Comparison of ENCODE assay signal across 8 cellular contexts in genomic region chr7:97145068-97145467, GRCh38. TPM values are rescaled to one million over a fixed set of nuclear protein-coding genes. Genes with fewer than 3 reads are reported as not detected.
DNase-seq lines count a peak whose midpoint lies in the region; ATAC-seq and TF ChIP-seq lines count a peak whose summit lies in the region.

No MANE protein-coding gene starts in this region.

- H3K27me3 ChIP-seq in BE2C (no peaks in the 10 kb centered on the region), thoracic aorta (replicated peaks; ENCODE audit: insufficient read depth) (no peaks in the 10 kb centered on the region)

- H3K4me3 ChIP-seq in BE2C (ENCODE audit: low read depth, low read length) (no peak overlapping the region), HEK293 (ENCODE audit: low read depth, low read length) (no peak overlapping the region), fibroblast of mammary gland (ENCODE audit: control insufficient read depth, low read depth, low read length) (no peak overlapping the region), thoracic aorta (no peak overlapping the region)

- no peaks in the 10 kb centered on the region for H3K9me3 ChIP-seq in BE2C
- no peaks in the 10 kb centered on the region for H3K9me3 ChIP-seq in HEK293 (ENCODE audit: control insufficient read depth, insufficient read depth, low read depth, low read length)
- H3K9me3 ChIP-seq in thoracic aorta, result peaks cover 6% of the 10 kb centered on the region

- ATAC-seq in thoracic aorta (ENCODE audit: insufficient number of reproducible peaks, low FRiP score, low read depth), result no peak
- no peak for ATAC-seq in GM18505 (IDR thresholded peaks at IDR 0.05; ENCODE audit: unreplicated experiment)

- TF ChIP-seq CTCF in BE2C (IDR thresholded peaks at IDR 0.05; ENCODE audit: low read depth, low read length), result peak; percentile 37; the same call in 1 of the 2 replicates
- peak; percentile 31; the same call in 1 of the 2 replicates for TF ChIP-seq CTCF in HEK293 (tag by site-specific recombination; IDR thresholded peaks at IDR 0.05)
- peak; percentile 50 for TF ChIP-seq CTCF in fibroblast of mammary gland (conservative IDR thresholded peaks at IDR 0.05; ENCODE audit: control insufficient read depth, insufficient read depth, low read depth, low read length)
- TF ChIP-seq CTCF in thoracic aorta (IDR thresholded peaks at IDR 0.05), result peak; percentile 25

- POLR2A ChIA-PET in HEK293 (lab: Yijun Ruan, JAX), result interaction anchor here (1.0 kb wide), 1 partner anchor 28 kb away, joined by 3 read pairs; the partner anchor contains the start of gene SDHAF3

- H3K4me1 ChIP-seq in BE2C (no peaks in the 10 kb centered on the region), HEK293 (ENCODE audit: control insufficient read depth, insufficient read depth, low read length) (0 out of 2 replicates have a peak, but pooled peaks cover 2% of the 10 kb centered on the region), thoracic aorta (ENCODE audit: control insufficient read depth in 1 of 2, low read depth in 2 of 2) (no peaks in the 10 kb centered on the region)

- CTCF ChIA-PET in HEK293 (lab: Yijun Ruan, JAX), result interaction anchor here (0.6 to 1.0 kb wide), 6 partner anchors 11 to 712 kb away, joined by 3 to 5 read pairs (median 4); no protein-coding TSS in a partner anchor

- H3K36me3 ChIP-seq in BE2C, result no peaks in the 10 kb centered on the region
- no peaks in the 10 kb centered on the region; a peak in 1 of 3 replicates for H3K36me3 ChIP-seq in HEK293 (ENCODE audit: control insufficient read depth in 2 of 2, insufficient read depth in 1 of 2, low read length in 2 of 2)
- no peaks in the 10 kb centered on the region for H3K36me3 ChIP-seq in thoracic aorta

- no peak for TF ChIP-seq POLR2A in GM18505 (IDR thresholded peaks at IDR 0.05; ENCODE audit: borderline replicate concordance, extremely low read depth, insufficient read depth, insufficient read length)

- no peak overlapping the region for H3K27ac ChIP-seq in HEK293 (ENCODE audit: extremely low read depth, low read depth, low read length)
- H3K27ac ChIP-seq in thoracic aorta, result no peak overlapping the region

- DNase-seq in BE2C (no peak), OCI-M1 (lab: John Stamatoyannopoulos, UW) (peak; percentile 93), fibroblast of mammary gland (ENCODE audit: low read depth) (peak; percentile 58), thoracic aorta (ENCODE audit: low spot score) (no peak), epidermal melanocyte (ENCODE audit: insufficient read length, low spot score) (no peak), NCI-H1048 (lab: John Stamatoyannopoulos, UW) (no peak)

TF ChIP-seq in HEK293, 187 proteins besides CTCF, POLR2A, EP300 and RAD21:
- TF ChIP-seq ZNF169 (tag by site-specific recombination; IDR thresholded peaks at IDR 0.05) (no peak), ZNF654 (tag by site-specific recombination; IDR thresholded peaks at IDR 0.05; ENCODE audit: low read depth) (peak; percentile 72), ZNF664 (tag by site-specific recombination; IDR thresholded peaks at IDR 0.05) (peak; percentile 95)

RNA-seq across cellular contexts. Expression of gene SDHAF3, which starts 27.6 kb away (rescaled TPM):
- 114 TPM for polyA plus RNA-seq in BE2C (2012; ENCODE audit: insufficient read depth, insufficient read length, low read depth)
- 1 to 10 TPM; 1.1 to 3.5 TPM for total RNA-seq in thoracic aorta

Comparison
In these comparisons a context has a peak if more than half of its experiments do, and no peak if none do; other contexts are left out.
1. DNase-seq: peak in OCI-M1 (single experiment) and fibroblast of mammary gland (single experiment); none in BE2C (single experiment), thoracic aorta (single experiment), epidermal melanocyte (single experiment) and NCI-H1048 (single experiment).
2. Peak in every context shown above with its lines, with median percentiles within 50 percentile points of each other: CTCF ChIP-seq.